ENCODE assay signal across 4 cellular contexts in the genomic region with DNA sequence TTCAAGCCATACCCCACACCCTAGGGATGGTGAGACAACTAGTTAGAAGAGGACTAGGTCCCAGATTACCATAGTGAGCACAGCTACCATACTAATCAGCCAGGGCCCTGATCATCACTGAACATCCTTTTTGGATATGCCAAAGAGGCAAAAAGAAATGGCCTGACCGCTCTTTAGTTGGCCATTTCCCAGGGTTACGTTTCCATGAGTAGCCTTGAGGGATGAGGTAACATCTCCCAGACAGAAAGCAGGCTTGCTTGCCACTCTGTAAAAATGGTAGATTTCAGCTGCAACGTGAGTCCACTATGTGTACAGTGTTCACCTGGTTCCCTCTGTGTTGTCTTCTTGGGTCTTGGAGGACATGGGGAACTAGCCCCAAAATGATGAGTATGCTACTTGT.
"Had no signal": no experiment of that assay in that cellular context is flagged by ENCODE, and none has a peak within 500 bp of the region (broad histone marks: within the 10 kb centered on the region; RNA-seq: fewer than 3 reads in every experiment).

No MANE protein-coding gene starts in this region.

- H3K4me3 Mint-ChIP-seq: GM23338, H9 had no signal

- H3K9me3 Mint-ChIP-seq: GM23338, H9 had no signal

- ATAC-seq: GM23338 had no signal

- H3K27ac Mint-ChIP-seq: GM23338, H9 had no signal

- DNase-seq: H9, HCEC 1CT, IMR-90 had no signal

- H3K4me1 Mint-ChIP-seq: GM23338, H9 had no signal

- H3K4me3 ChIP-seq: GM23338 had no signal
